In the genomic region with DNA sequence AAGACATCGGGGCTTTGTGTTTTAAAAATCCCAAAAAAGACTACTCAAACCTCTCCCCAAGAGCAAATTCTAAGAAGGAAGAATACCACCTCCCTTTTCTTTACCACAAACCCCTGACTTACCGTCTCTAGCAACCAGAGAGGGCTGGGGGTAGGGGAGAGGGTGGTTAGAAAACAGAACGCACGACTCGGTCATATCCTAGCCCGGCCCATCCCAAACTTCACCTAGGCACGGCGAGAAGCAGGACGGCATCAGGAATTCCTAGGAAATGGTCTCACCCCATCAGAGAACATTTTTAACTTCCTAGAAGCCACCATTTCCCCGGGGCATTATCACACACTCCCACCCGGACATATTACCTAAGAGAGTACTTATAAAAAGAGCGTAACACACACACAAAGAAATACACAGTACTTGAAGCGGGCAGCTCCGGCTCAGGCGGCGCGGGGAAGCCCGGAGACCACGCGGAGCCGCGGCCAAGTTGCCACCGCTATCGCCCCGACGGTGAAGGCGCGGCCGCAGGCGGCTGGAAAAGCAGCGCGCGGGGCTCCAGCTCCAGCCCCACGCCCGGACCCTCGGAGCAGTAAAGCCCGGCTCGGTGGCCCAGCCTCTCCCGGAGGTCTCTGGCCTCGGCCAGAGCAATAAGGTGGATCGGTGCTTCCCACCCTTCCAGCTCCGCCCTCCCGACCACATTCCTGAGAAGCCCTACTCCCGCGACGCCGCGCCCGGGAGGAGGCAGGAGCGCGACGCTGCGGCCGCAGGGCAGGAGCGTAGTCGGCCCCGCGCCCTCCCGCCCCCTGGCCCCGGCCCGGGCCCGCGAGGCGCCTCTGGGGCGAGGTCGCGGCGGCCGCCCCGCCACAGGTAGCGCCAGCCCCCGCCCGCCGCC, we compare ENCODE assay signal across 8 cellular contexts. TPM values are rescaled to one million over a fixed set of nuclear protein-coding genes. Genes with fewer than 3 reads are reported as not detected.
A peak's percentile ranks its signal among the peaks of the same experiment; 100 is the strongest.
DNase-seq lines count a peak whose midpoint lies in the region; ATAC-seq and TF ChIP-seq lines count a peak whose summit lies in the region.

No MANE protein-coding gene starts in this region.

- H3K4me3 ChIP-seq in AG04450 (ENCODE audit: low read depth, low read length) (peak overlapping the region; percentile 82), NT2/D1 (ENCODE audit: insufficient read length, low read depth) (peak overlapping the region; percentile 75), foreskin fibroblast (ENCODE audit: low read depth in 1 of 2, low read length in 2 of 2) (peak overlapping the region; percentile 76 to 86)

- POLR2A ChIA-PET in AG04450 (lab: Yijun Ruan, JAX) = interaction anchor here (0.5 to 1.8 kb wide), 7 partner anchors 12 to 98 kb away, joined by 4 to 27 read pairs (median 4); no protein-coding TSS in a partner anchor

- peaks cover 13% of the 10 kb centered on the region for H3K36me3 ChIP-seq in NT2/D1 (ENCODE audit: insufficient read depth, insufficient read length, low read length)

- intact Hi-C loops in activated T-helper 2 cell treated with anti-CD3 and anti-CD28 coated beads, Interferon-gamma antibody, Interleukin-2, Interleukin-4, amounts not matched to agents 10 μg/mL and 5 μg/mL and 100 μg/mL, durations not matched to agents 14 hours and 24 hours and 36 hours (cut with micrococcal nuclease) = loop anchor here (5.0 kb wide), 2 partner anchors 51 to 59 kb away; no protein-coding TSS in a partner anchor

- H3K27me3 ChIP-seq in AG04450 (ENCODE audit: control insufficient read depth, insufficient read depth, low read length) (no peaks in the 10 kb centered on the region), NT2/D1 (ENCODE audit: insufficient read depth, insufficient read length) (peaks cover 8% of the 10 kb centered on the region)

- peaks cover 44% of the 10 kb centered on the region for H3K4me1 Mint-ChIP-seq in activated T-helper 2 cell treated with anti-CD3 and anti-CD28 coated beads, Interferon-gamma antibody, Interleukin-2, Interleukin-4, amounts not matched to agents 10 μg/mL and 5 μg/mL and 100 μg/mL, durations not matched to agents 14 hours and 24 hours and 36 hours (ENCODE audit: low read depth)
- peaks cover 47% of the 10 kb centered on the region for H3K4me1 Mint-ChIP-seq in osteocyte (ENCODE audit: unreplicated experiment)

- H3K9me3 ChIP-seq in AG04450 (ENCODE audit: control insufficient read depth, insufficient read depth, low read length) (no peaks in the 10 kb centered on the region; the same call in 1 of the 2 replicates), NT2/D1 (ENCODE audit: insufficient read depth, low read length) (no peaks in the 10 kb centered on the region)

- no peak for TF ChIP-seq CTCF in AG04450 (IDR thresholded peaks at IDR 0.05; ENCODE audit: low read depth, low read length)
- TF ChIP-seq CTCF in foreskin fibroblast (IDR thresholded peaks at IDR 0.05; ENCODE audit: low read depth, low read length) = no peak
- TF ChIP-seq CTCF in osteocyte (IDR thresholded peaks at IDR 0.05) = no peak

- peak overlapping the region; percentile 95 for H3K4me3 Mint-ChIP-seq in activated T-helper 2 cell treated with anti-CD3 and anti-CD28 coated beads, Interferon-gamma antibody, Interleukin-2, Interleukin-4, amounts not matched to agents 10 μg/mL and 5 μg/mL and 100 μg/mL, durations not matched to agents 14 hours and 24 hours and 36 hours (ENCODE audit: low read depth)
- H3K4me3 Mint-ChIP-seq in osteocyte (ENCODE audit: unreplicated experiment) = peak overlapping the region; percentile 93

- H3K36me3 Mint-ChIP-seq in activated T-helper 2 cell treated with anti-CD3 and anti-CD28 coated beads, Interferon-gamma antibody, Interleukin-2, Interleukin-4, amounts not matched to agents 10 μg/mL and 5 μg/mL and 100 μg/mL, durations not matched to agents 14 hours and 24 hours and 36 hours (ENCODE audit: low read depth) = peaks cover 25% of the 10 kb centered on the region
- peaks cover 2% of the 10 kb centered on the region for H3K36me3 Mint-ChIP-seq in osteocyte (ENCODE audit: unreplicated experiment)

- CTCF ChIA-PET in AG04450 (lab: Charles Lee) = interaction anchor here (0.8 to 1.8 kb wide), 5 partner anchors 12 to 97 kb away, joined by 3 to 21 read pairs (median 4); no protein-coding TSS in a partner anchor

- ATAC-seq in GM18520 (IDR thresholded peaks at IDR 0.05; ENCODE audit: unreplicated experiment) (peak; percentile 20), HG03025 (IDR thresholded peaks at IDR 0.05; ENCODE audit: low FRiP score, unreplicated experiment) (peak; percentile 40)

- peak overlapping the region; percentile 86 for H3K9ac ChIP-seq in NT2/D1 (ENCODE audit: insufficient read length, low read depth)

- peaks cover 14% of the 10 kb centered on the region for H3K27me3 Mint-ChIP-seq in activated T-helper 2 cell treated with anti-CD3 and anti-CD28 coated beads, Interferon-gamma antibody, Interleukin-2, Interleukin-4, amounts not matched to agents 10 μg/mL and 5 μg/mL and 100 μg/mL, durations not matched to agents 14 hours and 24 hours and 36 hours (ENCODE audit: low read depth)
- H3K27me3 Mint-ChIP-seq in osteocyte (ENCODE audit: unreplicated experiment) = no peaks in the 10 kb centered on the region

- H3K27ac Mint-ChIP-seq in activated T-helper 2 cell treated with anti-CD3 and anti-CD28 coated beads, Interferon-gamma antibody, Interleukin-2, Interleukin-4, amounts not matched to agents 10 μg/mL and 5 μg/mL and 100 μg/mL, durations not matched to agents 14 hours and 24 hours and 36 hours = peak overlapping the region; percentile 94
- peak overlapping the region; percentile 97 for H3K27ac Mint-ChIP-seq in osteocyte (ENCODE audit: unreplicated experiment)

- no peaks in the 10 kb centered on the region for H3K9me3 Mint-ChIP-seq in activated T-helper 2 cell treated with anti-CD3 and anti-CD28 coated beads, Interferon-gamma antibody, Interleukin-2, Interleukin-4, amounts not matched to agents 10 μg/mL and 5 μg/mL and 100 μg/mL, durations not matched to agents 14 hours and 24 hours and 36 hours
- H3K9me3 Mint-ChIP-seq in osteocyte (ENCODE audit: unreplicated experiment) = no peaks in the 10 kb centered on the region

- peak overlapping the region; percentile 57 for H3K27ac ChIP-seq in AG04450 (ENCODE audit: low read depth, low read length)

- peaks cover 5% of the 10 kb centered on the region for H3K4me1 ChIP-seq in NT2/D1 (ENCODE audit: insufficient read depth, insufficient read length)

- DNase-seq in AG04450 (ENCODE audit: low read depth, low spot score) (no peak), NT2/D1 (ENCODE audit: low read depth, low spot score) (peak; percentile 57), foreskin fibroblast (peak; percentile 56 to 87), osteocyte (ENCODE audit: extremely low spot score, unreplicated experiment) (no peak), AML-193 (lab: John Stamatoyannopoulos, UW) (no peak)
- peak; percentile 27 for DNase-seq in activated T-helper 2 cell treated with anti-CD3 and anti-CD28 coated beads, Interferon-gamma antibody, Interleukin-2, Interleukin-4, amounts not matched to agents 10 μg/mL and 5 μg/mL and 100 μg/mL, durations not matched to agents 14 hours and 24 hours and 36 hours (ENCODE audit: low spot score)

RNA-seq across cellular contexts. Expression of a gene that starts 0.9 kb away (rescaled TPM):
- polyA plus RNA-seq in AG04450 (2011; rRNA removed) = 74.5 and 95.8 TPM in 2 replicates
- polyA minus RNA-seq in AG04450 (2011; rRNA and poly(A)+ RNA removed) = 21.8 and 45.0 TPM in 2 replicates
- total RNA-seq in activated T-helper 2 cell treated with anti-CD3 and anti-CD28 coated beads, Interferon-gamma antibody, Interleukin-2, Interleukin-4, amounts not matched to agents 10 μg/mL and 5 μg/mL and 100 μg/mL, durations not matched to agents 14 hours and 24 hours and 36 hours = 64.4 and 65.2 TPM in 2 replicates
- 91.8 and 95.7 TPM in 2 replicates for total RNA-seq in osteocyte

Comparison
In these comparisons a context has a peak if more than half of its experiments do, and no peak if none do; other contexts are left out.
1. DNase-seq: peak in NT2/D1 (single experiment), activated T-helper 2 cell treated with anti-CD3 and anti-CD28 coated beads, Interferon-gamma antibody, Interleukin-2, Interleukin-4, amounts not matched to agents 10 μg/mL and 5 μg/mL and 100 μg/mL, durations not matched to agents 14 hours and 24 hours and 36 hours (single experiment) and foreskin fibroblast (2 of 2); none in AG04450 (single experiment), osteocyte (single experiment) and AML-193 (0 of 2).
2. Peak in every context shown above with its lines, with median percentiles within 50 percentile points of each other: H3K4me3 ChIP-seq.